ENCODE assay signal across 24 cellular contexts in the genomic region with DNA sequence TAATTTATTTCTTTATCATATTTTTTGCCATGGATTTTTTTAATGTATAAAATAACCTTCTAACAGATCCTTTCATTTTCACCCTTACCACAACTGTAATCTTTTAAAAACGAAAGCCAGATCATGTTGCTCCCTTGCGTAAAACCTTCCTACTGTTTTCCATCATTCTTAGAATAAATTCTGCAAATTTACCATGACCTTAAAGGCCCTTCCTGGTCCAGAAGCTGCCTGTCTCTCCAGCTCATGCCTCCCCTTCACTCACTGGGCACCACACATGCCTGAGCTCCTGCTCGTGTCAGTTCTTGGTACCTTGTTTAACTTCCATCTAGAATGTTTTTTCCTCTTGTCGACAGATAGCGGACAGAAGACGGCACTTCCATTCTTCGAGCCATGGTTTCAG.
"Had no signal": no experiment of that assay in that cellular context is flagged by ENCODE, and none has a peak within 500 bp of the region (broad histone marks: within the 10 kb centered on the region; RNA-seq: fewer than 3 reads in every experiment).

No MANE protein-coding gene starts in this region.

- H3K4me3 Mint-ChIP-seq: activated CD8-positive, alpha-beta T cell treated with anti-CD3 and anti-CD28 coated beads for 36 hours; activated naive CD4-positive, alpha-beta T cell treated with anti-CD3 and anti-CD28 coated beads, Interleukin-2, amount 10 ng/mL, durations not matched to agents 7 days and 5 days; activated naive CD8-positive, alpha-beta T cell treated with anti-CD3 and anti-CD28 coated beads for 36 hours; activated T-cell treated with anti-CD3 and anti-CD28 coated beads, Interleukin-2, amount 50 U/mL, for 72 hours; T-helper 1 cell treated with Interleukin-12 subunit alpha and Interleukin-12 subunit beta and Interleukin-4 antibody, amounts not matched to agents 30 μg/mL and 1 μg/mL, for 36 hours had no signal

- H3K4me1 Mint-ChIP-seq: activated naive CD4-positive, alpha-beta T cell treated with anti-CD3 and anti-CD28 coated beads, Interleukin-2, amount 10 ng/mL, durations not matched to agents 7 days and 5 days; activated naive CD8-positive, alpha-beta T cell treated with anti-CD3 and anti-CD28 coated beads for 36 hours had no signal

- H3K9me3 Mint-ChIP-seq: activated CD8-positive, alpha-beta T cell treated with anti-CD3 and anti-CD28 coated beads for 36 hours; activated naive CD4-positive, alpha-beta T cell treated with anti-CD3 and anti-CD28 coated beads, Interleukin-2, amount 10 ng/mL, durations not matched to agents 7 days and 5 days; activated naive CD8-positive, alpha-beta T cell treated with anti-CD3 and anti-CD28 coated beads for 36 hours; activated T-cell treated with anti-CD3 and anti-CD28 coated beads, Interleukin-2, amount 50 U/mL, for 72 hours; activated T-helper 2 cell treated with anti-CD3 and anti-CD28 coated beads, Interferon-gamma antibody, Interleukin-2, Interleukin-4, amounts not matched to agents 10 μg/mL and 5 μg/mL and 100 μg/mL, durations not matched to agents 14 hours and 24 hours and 36 hours; T-helper 1 cell treated with Interleukin-12 subunit alpha and Interleukin-12 subunit beta and Interleukin-4 antibody, amounts not matched to agents 30 μg/mL and 1 μg/mL, for 36 hours had no signal

- DNase-seq: activated CD4-positive, alpha-beta T cell treated with anti-CD3 and anti-CD28 coated beads for 4 hours; activated CD8-positive, alpha-beta memory T cell treated with anti-CD3 and anti-CD28 coated beads, Interleukin-2, amount 50 U/mL, for 4 hours; activated CD8-positive, alpha-beta T cell treated with anti-CD3 and anti-CD28 coated beads for 36 hours; activated gamma-delta T cell treated with Interleukin-2 at 50 U/mL for 16 hours; activated naive CD4-positive, alpha-beta T cell treated with anti-CD3 and anti-CD28 coated beads, Interleukin-2, amount 10 ng/mL, durations not matched to agents 7 days and 5 days; activated naive CD8-positive, alpha-beta T cell treated with anti-CD3 and anti-CD28 coated beads for 36 hours; activated T-cell treated with anti-CD3 and anti-CD28 coated beads, Interleukin-2, amount 50 U/mL, for 72 hours; anterior cingulate cortex; caudate nucleus; MM.1S; NCI-H1105; NCI-H1436; NCI-H187; NCI-H2081; NCI-H446; NCI-H524; NCI-H774; NK-92 treated with Interleukin-12 subunit alpha and Interleukin-12 subunit beta, amount 100 ng/mL, for 24 hours; Peyer's patch; SHP77 had no signal

- H3K4me3 ChIP-seq: breast epithelium, Peyer's patch had no signal

- H3K36me3 Mint-ChIP-seq: activated naive CD4-positive, alpha-beta T cell treated with anti-CD3 and anti-CD28 coated beads, Interleukin-2, amount 10 ng/mL, durations not matched to agents 7 days and 5 days; activated naive CD8-positive, alpha-beta T cell treated with anti-CD3 and anti-CD28 coated beads for 36 hours had no signal

- H3K36me3 ChIP-seq: breast epithelium, Peyer's patch had no signal

- H3K9me3 ChIP-seq: breast epithelium, Peyer's patch had no signal

- H3K27me3 ChIP-seq: breast epithelium, Peyer's patch had no signal

- H3K27ac Mint-ChIP-seq: activated CD8-positive, alpha-beta T cell treated with anti-CD3 and anti-CD28 coated beads for 36 hours; activated naive CD4-positive, alpha-beta T cell treated with anti-CD3 and anti-CD28 coated beads, Interleukin-2, amount 10 ng/mL, durations not matched to agents 7 days and 5 days; activated naive CD8-positive, alpha-beta T cell treated with anti-CD3 and anti-CD28 coated beads for 36 hours; activated T-cell treated with anti-CD3 and anti-CD28 coated beads, Interleukin-2, amount 50 U/mL, for 72 hours; activated T-helper 2 cell treated with anti-CD3 and anti-CD28 coated beads, Interferon-gamma antibody, Interleukin-2, Interleukin-4, amounts not matched to agents 10 μg/mL and 5 μg/mL and 100 μg/mL, durations not matched to agents 14 hours and 24 hours and 36 hours; T-helper 1 cell treated with Interleukin-12 subunit alpha and Interleukin-12 subunit beta and Interleukin-4 antibody, amounts not matched to agents 30 μg/mL and 1 μg/mL, for 36 hours had no signal

- ATAC-seq: activated CD4-positive, CD25-positive, alpha-beta regulatory T cell treated with anti-CD3 and anti-CD28 coated beads, Interleukin-2, amount 50 U/mL, for 24 hours; activated CD8-positive, alpha-beta T cell treated with anti-CD3 and anti-CD28 coated beads for 36 hours; activated T-cell treated with anti-CD3 and anti-CD28 coated beads, Interleukin-2, amount 50 U/mL, for 72 hours had no signal

- H3K4me1 ChIP-seq: breast epithelium, Peyer's patch had no signal

- H3K27ac ChIP-seq: breast epithelium, Peyer's patch had no signal
